Comparison of ENCODE assay signal across 31 cellular contexts in genomic region chr7:112143151-112143550, GRCh38.
DNase-seq lines count a peak whose midpoint lies in the region; ATAC-seq and TF ChIP-seq lines count a peak whose summit lies in the region.
"Had no signal": no experiment of that assay in that cellular context is flagged by ENCODE, and none has a peak within 500 bp of the region (broad histone marks: within the 10 kb centered on the region; RNA-seq: fewer than 3 reads in every experiment).

No MANE protein-coding gene starts in this region.

- peak overlapping the region; percentile 73 for H3K27ac Mint-ChIP-seq in endothelial cell (ENCODE audit: unreplicated experiment)
- H3K27ac Mint-ChIP-seq: activated CD4-positive, alpha-beta T cell treated with anti-CD3 and anti-CD28 coated beads, Interleukin-2, amount 10 ng/mL, durations not matched to agents 7 days and 5 days; activated naive CD8-positive, alpha-beta T cell; CD8-positive, alpha-beta T cell; stimulated activated naive CD8-positive, alpha-beta T cell treated with anti-CD3 and anti-CD28 coated beads, Interleukin-15, Interleukin-2, amounts not matched to agents 100 ng/mL and 50 ng/mL, for 24 hours; T-cell had no signal

- peak overlapping the region; percentile 54 for H3K9ac ChIP-seq in mesenchymal stem cell (ENCODE audit: low read length)
- H3K9ac ChIP-seq: parathyroid adenoma had no signal

- H3K4ac ChIP-seq in mesenchymal stem cell (ENCODE audit: low read depth in 1 of 2, low read length in 2 of 2), result no peak overlapping the region

- no peak overlapping the region for H3K4me3 Mint-ChIP-seq in endothelial cell (ENCODE audit: unreplicated experiment)
- H3K4me3 Mint-ChIP-seq: activated CD4-positive, alpha-beta T cell treated with anti-CD3 and anti-CD28 coated beads, Interleukin-2, amount 10 ng/mL, durations not matched to agents 7 days and 5 days; activated naive CD8-positive, alpha-beta T cell; CD8-positive, alpha-beta T cell; stimulated activated naive CD8-positive, alpha-beta T cell treated with anti-CD3 and anti-CD28 coated beads, Interleukin-15, Interleukin-2, amounts not matched to agents 100 ng/mL and 50 ng/mL, for 24 hours; T-cell had no signal

- H2BK12ac ChIP-seq in mesenchymal stem cell (ENCODE audit: low read length in 2 of 2), result peak overlapping the region in 1 of 2 experiments; percentile 33

- no peak overlapping the region for H2AFZ ChIP-seq in mesenchymal stem cell (ENCODE audit: low read depth, low read length)
- H2AFZ ChIP-seq: parathyroid adenoma had no signal

- no peak overlapping the region for H3K14ac ChIP-seq in mesenchymal stem cell (ENCODE audit: low read length in 2 of 2)

- H3K4me2 ChIP-seq in mesenchymal stem cell (ENCODE audit: low read length, poor library complexity, severe bottlenecking), result no peak overlapping the region
- H3K4me2 ChIP-seq: A549 had no signal

- no peak overlapping the region for H3K18ac ChIP-seq in mesenchymal stem cell (ENCODE audit: low read depth in 1 of 2, low read length in 2 of 2)

- H3K4me3 ChIP-seq in mesenchymal stem cell (ENCODE audit: insufficient read depth in 1 of 2, low read depth in 1 of 2, low read length in 2 of 2), result peak overlapping the region in 1 of 2 experiments; percentile 51
- H3K4me3 ChIP-seq: A549, gastrocnemius medialis, GM12878, thyroid gland, vagina had no signal

- ATAC-seq in GM19328 (IDR thresholded peaks at IDR 0.05; ENCODE audit: unreplicated experiment), result no peak
- no peak for ATAC-seq in GM18870 (IDR thresholded peaks at IDR 0.05; ENCODE audit: unreplicated experiment)
- ATAC-seq: A549; CD8-positive, alpha-beta T cell; gastrocnemius medialis; GM12878; T-cell had no signal

- no peak overlapping the region for H4K8ac ChIP-seq in mesenchymal stem cell (ENCODE audit: low read length)

- H2BK5ac ChIP-seq in mesenchymal stem cell (ENCODE audit: low read depth, low read length, poor library complexity, severe bottlenecking), result no peak overlapping the region

- H4K91ac ChIP-seq in mesenchymal stem cell (ENCODE audit: low read length), result no peak overlapping the region

- H3K79me1 ChIP-seq in mesenchymal stem cell (replicated peaks; ENCODE audit: low read length, poor library complexity, severe bottlenecking), result peaks cover 32% of the 10 kb centered on the region

- H3K4me1 Mint-ChIP-seq in endothelial cell (ENCODE audit: unreplicated experiment), result peaks cover 48% of the 10 kb centered on the region
- H3K4me1 Mint-ChIP-seq: activated CD4-positive, alpha-beta T cell treated with anti-CD3 and anti-CD28 coated beads, Interleukin-2, amount 10 ng/mL, durations not matched to agents 7 days and 5 days; T-cell had no signal

- no peak overlapping the region for H3K23ac ChIP-seq in mesenchymal stem cell (ENCODE audit: low read length in 2 of 2)

- peaks cover 4% of the 10 kb centered on the region for H3K36me3 Mint-ChIP-seq in endothelial cell (ENCODE audit: low read depth, unreplicated experiment)
- H3K36me3 Mint-ChIP-seq: activated naive CD8-positive, alpha-beta T cell; CD8-positive, alpha-beta T cell; T-cell had no signal

- H3K27me3 Mint-ChIP-seq in endothelial cell (ENCODE audit: unreplicated experiment), result no peaks in the 10 kb centered on the region

- peak overlapping the region; percentile 51 for H3K27ac ChIP-seq in mesenchymal stem cell (ENCODE audit: low read length, poor library complexity, severe bottlenecking)
- H3K27ac ChIP-seq: A549, gastrocnemius medialis, parathyroid adenoma, thyroid gland, vagina, WERI-Rb-1 had no signal

- no peak overlapping the region for H2BK120ac ChIP-seq in mesenchymal stem cell (ENCODE audit: low read depth, low read length)

- H3K27me3 ChIP-seq in mesenchymal stem cell (ENCODE audit: control insufficient read depth in 1 of 2, insufficient read depth in 1 of 2, low read length in 2 of 2), result no peaks in the 10 kb centered on the region
- H3K27me3 ChIP-seq: BE2C, gastrocnemius medialis, thyroid gland, vagina had no signal

- no peaks in the 10 kb centered on the region for H3K9me3 ChIP-seq in mesenchymal stem cell (ENCODE audit: control insufficient read depth, low read length)
- H3K9me3 ChIP-seq: A549, BE2C, gastrocnemius medialis, thyroid gland, vagina had no signal

- WGBS in mesenchymal stem cell, result 75% methylated on average over 3 of the region's 3 CpGs

- no peak for TF ChIP-seq CTCF in endothelial cell (IDR thresholded peaks at IDR 0.05; ENCODE audit: unreplicated experiment)

- no peak overlapping the region for H2BK15ac ChIP-seq in mesenchymal stem cell (ENCODE audit: low read depth, poor library complexity, severe bottlenecking)

- no peak overlapping the region for H2AK5ac ChIP-seq in mesenchymal stem cell (ENCODE audit: low read length, severe bottlenecking)

- H3K9me3 Mint-ChIP-seq in endothelial cell (ENCODE audit: unreplicated experiment), result no peaks in the 10 kb centered on the region
- H3K9me3 Mint-ChIP-seq: activated CD4-positive, alpha-beta T cell treated with anti-CD3 and anti-CD28 coated beads, Interleukin-2, amount 10 ng/mL, durations not matched to agents 7 days and 5 days; CD8-positive, alpha-beta T cell; stimulated activated naive CD8-positive, alpha-beta T cell treated with anti-CD3 and anti-CD28 coated beads, Interleukin-15, Interleukin-2, amounts not matched to agents 100 ng/mL and 50 ng/mL, for 24 hours; T-cell had no signal

- H3K36me3 ChIP-seq in mesenchymal stem cell (ENCODE audit: control insufficient read depth in 1 of 2, insufficient read depth in 2 of 2, low read depth in 1 of 2, low read length in 2 of 2), result no peaks in the 10 kb centered on the region
- H3K36me3 ChIP-seq: BE2C, gastrocnemius medialis, thyroid gland, vagina, WERI-Rb-1 had no signal

- H3K4me1 ChIP-seq in mesenchymal stem cell (ENCODE audit: control insufficient read depth, insufficient read depth, low read depth, low read length), result peaks cover 5% of the 10 kb centered on the region
- H3K4me1 ChIP-seq: parathyroid adenoma, thyroid gland had no signal

- DNase-seq in AG08396 (ENCODE audit: low spot score) (peak; percentile 47), M059J (ENCODE audit: low read depth) (peak; percentile 34), endothelial cell (ENCODE audit: low spot score) (no peak), mesenchymal stem cell (peak; percentile 30), medulla oblongata (ENCODE audit: extremely low spot score) (no peak)
- DNase-seq in stimulated activated CD8-positive, alpha-beta memory T cell treated with anti-CD3 and anti-CD28 coated beads, Interleukin-4, amount 100 ng/mL, for 48 hours, result no peak
- DNase-seq: activated CD4-positive, alpha-beta T cell treated with anti-CD3 and anti-CD28 coated beads, Interleukin-2, amount 10 ng/mL, durations not matched to agents 7 days and 5 days; anterior cingulate cortex; BE2C; CD8-positive, alpha-beta T cell; cortex of kidney; gastrocnemius medialis; hippocampal formation; Kasumi-1; mammary epithelial cell; NCI-H146; NCI-H2107; NCI-H774; small intestine; stimulated activated CD4-positive, alpha-beta T cell treated with anti-CD3 and anti-CD28 coated beads, Interleukin-1b, Interleukin-23, amount 100 ng/mL, for 48 hours; T-cell; thyroid gland; WERI-Rb-1 had no signal

Comparison
In these comparisons a context has a peak if more than half of its experiments do, and no peak if none do; other contexts are left out.
1. DNase-seq: peak in AG08396 (single experiment), M059J (single experiment) and mesenchymal stem cell (single experiment); none in endothelial cell (single experiment), stimulated activated CD8-positive, alpha-beta memory T cell treated with anti-CD3 and anti-CD28 coated beads, Interleukin-4, amount 100 ng/mL, for 48 hours (single experiment) and medulla oblongata (single experiment).